ENCODE assay signal across 26 cellular contexts in genomic region chr19:35721374-35721773, GRCh38. TPM values are rescaled to one million over a fixed set of nuclear protein-coding genes. Genes with fewer than 3 reads are reported as not detected.
DNase-seq lines count a peak whose midpoint lies in the region; ATAC-seq, FAIRE-seq and TF ChIP-seq lines count a peak whose summit lies in the region.
"Had no signal": no experiment of that assay in that cellular context is flagged by ENCODE, and none has a peak within 500 bp of the region (broad histone marks: within the 10 kb centered on the region; RNA-seq: fewer than 3 reads in every experiment).

No MANE protein-coding gene starts in this region.

- no peak overlapping the region for H2AFZ ChIP-seq in HepG2 (ENCODE audit: low read length)
- H2AFZ ChIP-seq in H9 (ENCODE audit: low read length): no peak overlapping the region

- H3K4me2 ChIP-seq in HepG2 (ENCODE audit: low read depth, low read length) (no peak overlapping the region), H9 (ENCODE audit: insufficient read depth, insufficient read length, low read length) (no peak overlapping the region)

- H3K27me3 ChIP-seq in HepG2 (ENCODE audit: control insufficient read depth in 1 of 2, insufficient read depth in 2 of 2, low read length in 2 of 2) (no peaks in the 10 kb centered on the region), H9 (ENCODE audit: insufficient read depth, low read length) (no peaks in the 10 kb centered on the region)
- H3K27me3 ChIP-seq: esophagus squamous epithelium, gastroesophageal sphincter, upper lobe of right lung had no signal

- TF ChIP-seq POLR2A in HepG2 (IDR thresholded peaks at IDR 0.05; ENCODE audit: insufficient read depth in 1 of 2, low read depth in 2 of 2, low read length in 2 of 2): no peak

- H2BK15ac ChIP-seq in H9 (ENCODE audit: low read depth, low read length): no peak overlapping the region

- no peaks in the 10 kb centered on the region for H3K79me1 ChIP-seq in H9 (ENCODE audit: insufficient read depth, low read depth, low read length, poor library complexity, severe bottlenecking)

- BruUV-seq in HepG2 (replicated peaks; lab: Mats Ljungman, UMichigan): no TSS peak

- H3K9me3 ChIP-seq in HepG2 (ENCODE audit: low read length): no peaks in the 10 kb centered on the region
- no peaks in the 10 kb centered on the region for H3K9me3 ChIP-seq in H9 (ENCODE audit: control insufficient read depth, low read depth, low read length)
- H3K9me3 ChIP-seq: esophagus squamous epithelium, gastroesophageal sphincter, upper lobe of right lung had no signal

- no peak overlapping the region for H3K18ac ChIP-seq in H9 (ENCODE audit: insufficient read length, low read depth, low read length)

- no peak overlapping the region for H3K4ac ChIP-seq in H9 (ENCODE audit: low read depth, low read length)

- H3T11ph ChIP-seq in H9 (ENCODE audit: low read length): no peak overlapping the region

- TF ChIP-seq RAD21 in HepG2 (CRISPR knock-in tag; IDR thresholded peaks at IDR 0.05): no peak

- no peak overlapping the region for H2BK120ac ChIP-seq in H9 (ENCODE audit: low read depth, low read length, poor library complexity, severe bottlenecking)

- H4K8ac ChIP-seq in H9 (replicated peaks; ENCODE audit: insufficient read length, low read depth, low read length): no peak overlapping the region

- no peak overlapping the region for H3K14ac ChIP-seq in H9 (ENCODE audit: insufficient read depth, low read length)

- no peak overlapping the region for H3K4me3 ChIP-seq in HepG2 (replicated peaks in 1 of 3; ENCODE audit: insufficient read depth in 1 of 3, low read depth in 2 of 3, low read length in 3 of 3)
- H3K4me3 ChIP-seq: esophagus squamous epithelium, gastroesophageal sphincter, upper lobe of right lung had no signal

- intact Hi-C loops in HepG2 (cut with micrococcal nuclease; ENCODE audit: unreplicated experiment): no loop called here

- POLR2A ChIA-PET in activated CD4-positive, alpha-beta T cell treated with anti-CD3 and anti-CD28 coated beads, Interleukin-2, amount 10 ng/mL, durations not matched to agents 7 days and 5 days (lab: Charles Lee): no interaction called here
- POLR2A ChIA-PET in HepG2 (lab: Yijun Ruan, JAX): interaction anchor here (4.6 kb wide), 1 partner anchor 18 kb away, joined by 69 read pairs; no protein-coding TSS in a partner anchor

- no peak overlapping the region for H3K4me3 Mint-ChIP-seq in activated CD4-positive, alpha-beta T cell treated with anti-CD3 and anti-CD28 coated beads, Interleukin-2, amount 10 ng/mL, durations not matched to agents 7 days and 5 days
- no peak overlapping the region; a peak in 1 of 5 replicates for H3K4me3 Mint-ChIP-seq in H9
- H3K4me3 Mint-ChIP-seq: activated naive CD4-positive, alpha-beta T cell treated with anti-CD3 and anti-CD28 coated beads for 36 hours; T-helper 1 cell treated with Interleukin-12 subunit alpha and Interleukin-12 subunit beta and Interleukin-4 antibody, amounts not matched to agents 30 μg/mL and 1 μg/mL, for 36 hours had no signal

- H3K27ac Mint-ChIP-seq in activated CD4-positive, alpha-beta T cell treated with anti-CD3 and anti-CD28 coated beads, Interleukin-2, amount 10 ng/mL, durations not matched to agents 7 days and 5 days: peak overlapping the region; percentile 19
- H3K27ac Mint-ChIP-seq in H9: no peak overlapping the region
- H3K27ac Mint-ChIP-seq: activated naive CD4-positive, alpha-beta T cell treated with anti-CD3 and anti-CD28 coated beads for 36 hours; T-helper 1 cell treated with Interleukin-12 subunit alpha and Interleukin-12 subunit beta and Interleukin-4 antibody, amounts not matched to agents 30 μg/mL and 1 μg/mL, for 36 hours had no signal

- H3K56ac ChIP-seq in H9 (ENCODE audit: insufficient read length, low read depth, low read length): no peak overlapping the region

- TF ChIP-seq EP300 in HepG2 (IDR thresholded peaks at IDR 0.05; ENCODE audit: low read depth in 2 of 2, low read length in 2 of 2) (no peak), HepG2 (CRISPR knock-in tag; IDR thresholded peaks at IDR 0.05; ENCODE audit: borderline replicate concordance) (no peak)

- no peaks in the 10 kb centered on the region for H3K9me3 Mint-ChIP-seq in activated CD4-positive, alpha-beta T cell treated with anti-CD3 and anti-CD28 coated beads, Interleukin-2, amount 10 ng/mL, durations not matched to agents 7 days and 5 days
- no peaks in the 10 kb centered on the region; a peak in 1 of 5 replicates for H3K9me3 Mint-ChIP-seq in H9
- H3K9me3 Mint-ChIP-seq: activated naive CD4-positive, alpha-beta T cell treated with anti-CD3 and anti-CD28 coated beads for 36 hours; T-helper 1 cell treated with Interleukin-12 subunit alpha and Interleukin-12 subunit beta and Interleukin-4 antibody, amounts not matched to agents 30 μg/mL and 1 μg/mL, for 36 hours had no signal

- TF ChIP-seq CTCF in VCaP (conservative IDR thresholded peaks at IDR 0.05) (no peak), HepG2 (CRISPR knock-in tag; IDR thresholded peaks at IDR 0.05) (no peak), H9 (conservative IDR thresholded peaks at IDR 0.05) (no peak)

- H2AK5ac ChIP-seq in H9 (ENCODE audit: insufficient read length, low read length): no peak overlapping the region

- peaks cover 50% of the 10 kb centered on the region for H3K36me3 Mint-ChIP-seq in activated CD4-positive, alpha-beta T cell treated with anti-CD3 and anti-CD28 coated beads, Interleukin-2, amount 10 ng/mL, durations not matched to agents 7 days and 5 days (ENCODE audit: low read depth)
- H3K36me3 Mint-ChIP-seq in H9 (ENCODE audit: insufficient read depth in 1 of 3, low read depth in 3 of 3): peaks cover 38 to 62% (median 61%) of the 10 kb centered on the region in 3 experiments; a peak in 6 of 7 replicates

- no peak for DNase-seq in activated CD4-positive, alpha-beta T cell treated with anti-CD3 and anti-CD28 coated beads, Interleukin-2, amount 10 ng/mL, durations not matched to agents 7 days and 5 days
- no peak for DNase-seq in activated CD4-positive, alpha-beta T cell treated with anti-CD3 and anti-CD28 coated beads for 4 hours
- DNase-seq in HepG2 (ENCODE audit: low spot score) (no peak), H9 (no peak), NCI-H2081 treated with DMSO at 0.1 percent for 48 hours (lab: John Stamatoyannopoulos, UW) (no peak)
- DNase-seq: activated CD4-positive, alpha-beta T cell treated with anti-CD3 and anti-CD28 coated beads, Interleukin-2, amount 50 U/mL, for 1 hour; activated naive CD4-positive, alpha-beta T cell treated with anti-CD3 and anti-CD28 coated beads for 36 hours; cerebellar nuclear complex; COR-L47; effector CD8-positive, alpha-beta T cell; esophagus squamous epithelium; NCI-H1105; NCI-H2107; retina; stimulated activated CD4-positive, alpha-beta T cell treated with anti-CD3 and anti-CD28 coated beads, Interleukin-4, amount 100 ng/mL, for 24 hours; upper lobe of right lung had no signal

- no peak for ATAC-seq in HepG2
- ATAC-seq: gastroesophageal sphincter, Panc1, upper lobe of right lung had no signal

- no peak for FAIRE-seq in HepG2 (lab: Jason Lieb, UNC)
- FAIRE-seq: H54 had no signal

- no peak overlapping the region for H2BK20ac ChIP-seq in H9 (ENCODE audit: low read depth, low read length, poor library complexity, severe bottlenecking)

- H3K23ac ChIP-seq in H9 (ENCODE audit: insufficient read length, low read depth, low read length): no peak overlapping the region

- H2BK5ac ChIP-seq in H9 (ENCODE audit: insufficient read length, low read length): no peak overlapping the region

- H3K4me1 Mint-ChIP-seq in activated CD4-positive, alpha-beta T cell treated with anti-CD3 and anti-CD28 coated beads, Interleukin-2, amount 10 ng/mL, durations not matched to agents 7 days and 5 days: peaks cover 23% of the 10 kb centered on the region
- H3K4me1 Mint-ChIP-seq in H9: peaks cover 9 to 10% of the 10 kb centered on the region in 2 experiments

- H3K23me2 ChIP-seq in H9 (ENCODE audit: insufficient read length, low read depth, low read length, poor library complexity, severe bottlenecking): peaks cover 7% of the 10 kb centered on the region

- WGBS in HepG2 (ENCODE audit: low lambda C conversion rate): 98% methylated on average over 10 of the region's 16 CpGs
- WGBS in H9 (ENCODE audit: extremely low coverage, insufficient read length, low lambda C conversion rate): no CpG with 5 or more reads among the region's 16 CpGs

- peak overlapping the region; percentile 14; the same call in 1 of the 2 replicates for H3K27ac ChIP-seq in VCaP
- H3K27ac ChIP-seq in HepG2 (ENCODE audit: extremely low read length, insufficient read depth, low read length): no peak overlapping the region
- H3K27ac ChIP-seq in H9 (ENCODE audit: insufficient read length, low read depth, low read length): no peak overlapping the region
- H3K27ac ChIP-seq: 22Rv1, esophagus squamous epithelium, gastroesophageal sphincter, upper lobe of right lung had no signal

- no peaks in the 10 kb centered on the region for H3K27me3 Mint-ChIP-seq in activated CD4-positive, alpha-beta T cell treated with anti-CD3 and anti-CD28 coated beads, Interleukin-2, amount 10 ng/mL, durations not matched to agents 7 days and 5 days
- H3K27me3 Mint-ChIP-seq in H9 (ENCODE audit: low read depth): no peaks in the 10 kb centered on the region; the same call in 1 of the 2 replicates

- peaks cover 36 to 58% of the 10 kb centered on the region in 2 experiments for H3K36me3 ChIP-seq in HepG2 (replicated peaks in 1 of 2; ENCODE audit: control insufficient read depth in 1 of 2, insufficient read depth in 2 of 2, low read length in 2 of 2)

- no peak overlapping the region for H3K9ac ChIP-seq in HepG2 (ENCODE audit: insufficient read depth, low read depth, low read length)
- no peak overlapping the region for H3K9ac ChIP-seq in H9 (ENCODE audit: extremely low read depth, insufficient read length, low read length)

- no peak overlapping the region for H2BK12ac ChIP-seq in H9 (ENCODE audit: insufficient read length, low read depth, low read length)

- H4K91ac ChIP-seq in H9 (ENCODE audit: insufficient read length, low read depth, low read length): no peak overlapping the region

- in situ Hi-C loops in HepG2 (cut with HindIII; ENCODE audit: extremely low pct_ligation_motif_present, low pct_unique_long_range_greater_than_20kb): no loop called here

- H3K4me1 ChIP-seq in HepG2 (ENCODE audit: insufficient read depth, low read length): peaks cover 10% of the 10 kb centered on the region
- H3K4me1 ChIP-seq in H9 (ENCODE audit: insufficient read depth, low read length): no peaks in the 10 kb centered on the region

- H3K79me2 ChIP-seq in HepG2 (ENCODE audit: insufficient read depth, low read length): peaks cover 21% of the 10 kb centered on the region
- peaks cover 11% of the 10 kb centered on the region; the same call in 1 of the 2 replicates for H3K79me2 ChIP-seq in H9 (ENCODE audit: insufficient read depth, low read length)

- H4K5ac ChIP-seq in H9 (ENCODE audit: insufficient read length, low read depth, low read length): no peak overlapping the region

- CTCF ChIA-PET in activated CD4-positive, alpha-beta T cell treated with anti-CD3 and anti-CD28 coated beads, Interleukin-2, amount 10 ng/mL, durations not matched to agents 7 days and 5 days (lab: Charles Lee): interaction anchor here (0.7 to 0.8 kb wide), 2 partner anchors 18 to 19 kb away, joined by 3 to 4 read pairs; no protein-coding TSS in a partner anchor
- CTCF ChIA-PET in HepG2 (lab: Yijun Ruan, JAX; ENCODE audit: low intra/inter-chr PET ratio, low total read pairs): no interaction called here

- H4K20me1 ChIP-seq in HepG2 (ENCODE audit: insufficient read depth, low read length) (peaks cover 8% of the 10 kb centered on the region), H9 (ENCODE audit: control insufficient read depth, insufficient read depth, insufficient read length) (peaks cover 6% of the 10 kb centered on the region)

RNA-seq across cellular contexts. Expression of gene KMT2B, which starts 3.6 kb away (rescaled TPM):
- 10 to 100 TPM; 65.1 to 67.2 TPM for total RNA-seq in activated CD4-positive, alpha-beta T cell treated with anti-CD3 and anti-CD28 coated beads, Interleukin-2, amount 10 ng/mL, durations not matched to agents 7 days and 5 days
- total RNA-seq in HepG2 (2016; rRNA removed; fragmentation: Illumina TruSeq; extraction: Trizol) (6.2 TPM in 2 replicates), H9 (2021) (47.7 and 50.5 TPM in 2 replicates)
- 2.6 TPM in 2 replicates for total RNA-seq in HepG2 (2016; cell fraction: cytosol; rRNA removed; fragmentation: Illumina TruSeq; extraction: Trizol; ENCODE audit: low read depth)
- 4.4 and 5.3 TPM in 2 replicates for total RNA-seq in HepG2 (2016; cell fraction: insoluble cytoplasmic fraction; rRNA removed; fragmentation: Illumina TruSeq; extraction: Trizol)
- total RNA-seq in HepG2 (2016; cell fraction: membrane; rRNA removed; fragmentation: Illumina TruSeq; extraction: Trizol): 3.8 and 4.1 TPM in 2 replicates
- 14.7 and 15.4 TPM in 2 replicates for total RNA-seq in HepG2 (2016; cell fraction: nucleus; rRNA removed; fragmentation: Illumina TruSeq; extraction: Trizol)
- 16.9 and 19.2 TPM in 2 replicates for polyA plus RNA-seq in HepG2 (2011; rRNA removed)
- 9.3 and 10.9 TPM in 2 replicates for polyA plus RNA-seq in HepG2 (2011; cell fraction: cytosol; rRNA removed)
- 113 and 130 TPM in 2 replicates for polyA plus RNA-seq in HepG2 (2011; cell fraction: nucleus; rRNA removed)
- polyA plus RNA-seq in HepG2 (2012): 20.4 and 30.9 TPM in 2 replicates
- polyA plus RNA-seq in HepG2 (2016; cell fraction: cytosol; fragmentation: Illumina TruSeq; extraction: Trizol; ENCODE audit: low read depth): 2.5 and 3.0 TPM in 2 replicates
- polyA plus RNA-seq in HepG2 (2016; cell fraction: insoluble cytoplasmic fraction; fragmentation: Illumina TruSeq; extraction: Trizol; ENCODE audit: low read depth): 10.8 and 11.6 TPM in 2 replicates
- polyA plus RNA-seq in HepG2 (2016; cell fraction: membrane; fragmentation: Illumina TruSeq; extraction: Trizol; ENCODE audit: low read depth): 5.5 and 6.5 TPM in 2 replicates
- 69.3 and 89.2 TPM in 2 replicates for polyA plus RNA-seq in HepG2 (2016; cell fraction: nucleus; fragmentation: Illumina TruSeq; extraction: Trizol; ENCODE audit: insufficient read depth, low read depth)
- 11.1 and 11.4 TPM in 2 replicates for polyA minus RNA-seq in HepG2 (2011; rRNA and poly(A)+ RNA removed; ENCODE audit: low replicate concordance)
- 4.3 and 4.4 TPM in 2 replicates for polyA minus RNA-seq in HepG2 (2011; cell fraction: cytosol; rRNA and poly(A)+ RNA removed)
- 13.3 and 13.6 TPM in 2 replicates for polyA minus RNA-seq in HepG2 (2011; cell fraction: nucleus; rRNA and poly(A)+ RNA removed)

RNA-seq across cellular contexts. Expression of gene ZBTB32, which starts 17.0 kb away (rescaled TPM):
- total RNA-seq in activated CD4-positive, alpha-beta T cell treated with anti-CD3 and anti-CD28 coated beads, Interleukin-2, amount 10 ng/mL, durations not matched to agents 7 days and 5 days: 10 to 100 TPM; 15.4 to 17.3 TPM
- total RNA-seq in HepG2 (2016; rRNA removed; fragmentation: Illumina TruSeq; extraction: Trizol) (not detected in 2 replicates), H9 (2021) (0.13 TPM in 1 of 2 replicates, not detected in the other)
- total RNA-seq in HepG2 (2016; cell fraction: cytosol; rRNA removed; fragmentation: Illumina TruSeq; extraction: Trizol; ENCODE audit: low read depth): not detected in 2 replicates
- total RNA-seq in HepG2 (2016; cell fraction: insoluble cytoplasmic fraction; rRNA removed; fragmentation: Illumina TruSeq; extraction: Trizol): not detected in 2 replicates
- total RNA-seq in HepG2 (2016; cell fraction: membrane; rRNA removed; fragmentation: Illumina TruSeq; extraction: Trizol): not detected in 2 replicates
- total RNA-seq in HepG2 (2016; cell fraction: nucleus; rRNA removed; fragmentation: Illumina TruSeq; extraction: Trizol): not detected in 2 replicates
- polyA plus RNA-seq in HepG2 (2011; rRNA removed): not detected in 2 replicates
- not detected in 2 replicates for polyA plus RNA-seq in HepG2 (2011; cell fraction: cytosol; rRNA removed)
- polyA plus RNA-seq in HepG2 (2011; cell fraction: nucleus; rRNA removed): not detected in 2 replicates
- 0.50 TPM in 1 of 2 replicates, not detected in the other for polyA plus RNA-seq in HepG2 (2012)
- not detected in 2 replicates for polyA plus RNA-seq in HepG2 (2016; cell fraction: cytosol; fragmentation: Illumina TruSeq; extraction: Trizol; ENCODE audit: low read depth)
- polyA plus RNA-seq in HepG2 (2016; cell fraction: insoluble cytoplasmic fraction; fragmentation: Illumina TruSeq; extraction: Trizol; ENCODE audit: low read depth): not detected in 2 replicates
- polyA plus RNA-seq in HepG2 (2016; cell fraction: membrane; fragmentation: Illumina TruSeq; extraction: Trizol; ENCODE audit: low read depth): not detected in 2 replicates
- polyA plus RNA-seq in HepG2 (2016; cell fraction: nucleus; fragmentation: Illumina TruSeq; extraction: Trizol; ENCODE audit: insufficient read depth, low read depth): not detected in 2 replicates
- not detected in 2 replicates for polyA minus RNA-seq in HepG2 (2011; rRNA and poly(A)+ RNA removed; ENCODE audit: low replicate concordance)
- polyA minus RNA-seq in HepG2 (2011; cell fraction: cytosol; rRNA and poly(A)+ RNA removed): not detected in 2 replicates
- polyA minus RNA-seq in HepG2 (2011; cell fraction: nucleus; rRNA and poly(A)+ RNA removed): not detected in 2 replicates
- total RNA-seq: LHCN-M2, NCI-H460, osteoblast, SK-MEL-5 had no signal

RNA-seq across cellular contexts. Expression of gene IGFLR1, which starts 20.9 kb away (rescaled TPM):
- 10 to 100 TPM; 53.7 to 54.6 TPM for total RNA-seq in activated CD4-positive, alpha-beta T cell treated with anti-CD3 and anti-CD28 coated beads, Interleukin-2, amount 10 ng/mL, durations not matched to agents 7 days and 5 days
- total RNA-seq in HepG2 (2016; rRNA removed; fragmentation: Illumina TruSeq; extraction: Trizol): 3.4 and 5.4 TPM in 2 replicates
- 9.3 and 12.1 TPM in 2 replicates for total RNA-seq in HepG2 (2016; cell fraction: cytosol; rRNA removed; fragmentation: Illumina TruSeq; extraction: Trizol; ENCODE audit: low read depth)
- 3.8 and 6.5 TPM in 2 replicates for total RNA-seq in HepG2 (2016; cell fraction: insoluble cytoplasmic fraction; rRNA removed; fragmentation: Illumina TruSeq; extraction: Trizol)
- 11.9 and 15.5 TPM in 2 replicates for total RNA-seq in HepG2 (2016; cell fraction: membrane; rRNA removed; fragmentation: Illumina TruSeq; extraction: Trizol)
- total RNA-seq in HepG2 (2016; cell fraction: nucleus; rRNA removed; fragmentation: Illumina TruSeq; extraction: Trizol): 2.7 and 3.9 TPM in 2 replicates
- 7.4 and 8.9 TPM in 2 replicates for polyA plus RNA-seq in HepG2 (2011; rRNA removed)
- polyA plus RNA-seq in HepG2 (2011; cell fraction: cytosol; rRNA removed): 6.5 and 8.4 TPM in 2 replicates
- polyA plus RNA-seq in HepG2 (2011; cell fraction: nucleus; rRNA removed): 22.4 and 23.0 TPM in 2 replicates
- polyA plus RNA-seq in HepG2 (2012): 2.8 and 4.2 TPM in 2 replicates
- 22.3 and 24.5 TPM in 2 replicates for polyA plus RNA-seq in HepG2 (2016; cell fraction: cytosol; fragmentation: Illumina TruSeq; extraction: Trizol; ENCODE audit: low read depth)
- polyA plus RNA-seq in HepG2 (2016; cell fraction: insoluble cytoplasmic fraction; fragmentation: Illumina TruSeq; extraction: Trizol; ENCODE audit: low read depth): 6.5 and 10.6 TPM in 2 replicates
- 24.0 and 25.4 TPM in 2 replicates for polyA plus RNA-seq in HepG2 (2016; cell fraction: membrane; fragmentation: Illumina TruSeq; extraction: Trizol; ENCODE audit: low read depth)
- 11.7 and 17.1 TPM in 2 replicates for polyA plus RNA-seq in HepG2 (2016; cell fraction: nucleus; fragmentation: Illumina TruSeq; extraction: Trizol; ENCODE audit: insufficient read depth, low read depth)
- 4.9 and 7.7 TPM in 2 replicates for polyA minus RNA-seq in HepG2 (2011; rRNA and poly(A)+ RNA removed; ENCODE audit: low replicate concordance)
- polyA minus RNA-seq in HepG2 (2011; cell fraction: cytosol; rRNA and poly(A)+ RNA removed): 1.3 and 3.7 TPM in 2 replicates
- polyA minus RNA-seq in HepG2 (2011; cell fraction: nucleus; rRNA and poly(A)+ RNA removed): 2.8 and 3.2 TPM in 2 replicates
- 2.9 and 3.2 TPM in 2 replicates for total RNA-seq in H9 (2021)

RNA-seq across cellular contexts. Expression of gene U2AF1L4, which starts 23.8 kb away (rescaled TPM):
- total RNA-seq in activated CD4-positive, alpha-beta T cell treated with anti-CD3 and anti-CD28 coated beads, Interleukin-2, amount 10 ng/mL, durations not matched to agents 7 days and 5 days: 10 to 100 TPM; 35.0 to 38.1 TPM
- 4.7 and 7.9 TPM in 2 replicates for total RNA-seq in HepG2 (2016; rRNA removed; fragmentation: Illumina TruSeq; extraction: Trizol)
- 2.5 and 3.0 TPM in 2 replicates for total RNA-seq in HepG2 (2016; cell fraction: cytosol; rRNA removed; fragmentation: Illumina TruSeq; extraction: Trizol; ENCODE audit: low read depth)
- total RNA-seq in HepG2 (2016; cell fraction: insoluble cytoplasmic fraction; rRNA removed; fragmentation: Illumina TruSeq; extraction: Trizol): 3.4 and 7.8 TPM in 2 replicates
- total RNA-seq in HepG2 (2016; cell fraction: membrane; rRNA removed; fragmentation: Illumina TruSeq; extraction: Trizol): 4.2 and 5.2 TPM in 2 replicates
- total RNA-seq in HepG2 (2016; cell fraction: nucleus; rRNA removed; fragmentation: Illumina TruSeq; extraction: Trizol): 8.5 and 9.9 TPM in 2 replicates
- 14.2 and 15.4 TPM in 2 replicates for polyA plus RNA-seq in HepG2 (2011; rRNA removed)
- 6.5 and 9.4 TPM in 2 replicates for polyA plus RNA-seq in HepG2 (2011; cell fraction: cytosol; rRNA removed)
- polyA plus RNA-seq in HepG2 (2011; cell fraction: nucleus; rRNA removed): 90.7 and 113 TPM in 2 replicates
- 8.2 and 8.6 TPM in 2 replicates for polyA plus RNA-seq in HepG2 (2012)
- 3.5 and 5.0 TPM in 2 replicates for polyA plus RNA-seq in HepG2 (2016; cell fraction: cytosol; fragmentation: Illumina TruSeq; extraction: Trizol; ENCODE audit: low read depth)
- polyA plus RNA-seq in HepG2 (2016; cell fraction: insoluble cytoplasmic fraction; fragmentation: Illumina TruSeq; extraction: Trizol; ENCODE audit: low read depth): 4.8 and 6.9 TPM in 2 replicates
- 5.2 and 5.8 TPM in 2 replicates for polyA plus RNA-seq in HepG2 (2016; cell fraction: membrane; fragmentation: Illumina TruSeq; extraction: Trizol; ENCODE audit: low read depth)
- 36.4 and 41.6 TPM in 2 replicates for polyA plus RNA-seq in HepG2 (2016; cell fraction: nucleus; fragmentation: Illumina TruSeq; extraction: Trizol; ENCODE audit: insufficient read depth, low read depth)
- 9.3 and 10.1 TPM in 2 replicates for polyA minus RNA-seq in HepG2 (2011; rRNA and poly(A)+ RNA removed; ENCODE audit: low replicate concordance)
- polyA minus RNA-seq in HepG2 (2011; cell fraction: cytosol; rRNA and poly(A)+ RNA removed): 1.6 and 1.9 TPM in 2 replicates
- polyA minus RNA-seq in HepG2 (2011; cell fraction: nucleus; rRNA and poly(A)+ RNA removed): 17.0 and 19.3 TPM in 2 replicates
- 16.8 and 19.2 TPM in 2 replicates for total RNA-seq in H9 (2021)

RNA-seq across cellular contexts. Expression of gene PSENEN, which starts 24.1 kb away (rescaled TPM):
- 10 to 100 TPM; 41.7 to 46.3 TPM for total RNA-seq in activated CD4-positive, alpha-beta T cell treated with anti-CD3 and anti-CD28 coated beads, Interleukin-2, amount 10 ng/mL, durations not matched to agents 7 days and 5 days
- total RNA-seq in HepG2 (2016; rRNA removed; fragmentation: Illumina TruSeq; extraction: Trizol): 20.0 and 34.2 TPM in 2 replicates
- 8.3 and 8.7 TPM in 2 replicates for total RNA-seq in HepG2 (2016; cell fraction: cytosol; rRNA removed; fragmentation: Illumina TruSeq; extraction: Trizol; ENCODE audit: low read depth)
- 22.6 and 36.6 TPM in 2 replicates for total RNA-seq in HepG2 (2016; cell fraction: insoluble cytoplasmic fraction; rRNA removed; fragmentation: Illumina TruSeq; extraction: Trizol)
- total RNA-seq in HepG2 (2016; cell fraction: membrane; rRNA removed; fragmentation: Illumina TruSeq; extraction: Trizol): 9.0 and 11.8 TPM in 2 replicates
- total RNA-seq in HepG2 (2016; cell fraction: nucleus; rRNA removed; fragmentation: Illumina TruSeq; extraction: Trizol): 25.9 and 30.1 TPM in 2 replicates
- 16.9 and 22.6 TPM in 2 replicates for polyA plus RNA-seq in HepG2 (2011; rRNA removed)
- 13.2 and 17.3 TPM in 2 replicates for polyA plus RNA-seq in HepG2 (2011; cell fraction: cytosol; rRNA removed)
- polyA plus RNA-seq in HepG2 (2011; cell fraction: nucleus; rRNA removed): 9.9 and 11.5 TPM in 2 replicates
- polyA plus RNA-seq in HepG2 (2012): 16.1 and 18.5 TPM in 2 replicates
- polyA plus RNA-seq in HepG2 (2016; cell fraction: cytosol; fragmentation: Illumina TruSeq; extraction: Trizol; ENCODE audit: low read depth): 12.4 and 17.6 TPM in 2 replicates
- 30.0 and 36.1 TPM in 2 replicates for polyA plus RNA-seq in HepG2 (2016; cell fraction: insoluble cytoplasmic fraction; fragmentation: Illumina TruSeq; extraction: Trizol; ENCODE audit: low read depth)
- polyA plus RNA-seq in HepG2 (2016; cell fraction: membrane; fragmentation: Illumina TruSeq; extraction: Trizol; ENCODE audit: low read depth): 12.5 and 13.2 TPM in 2 replicates
- polyA plus RNA-seq in HepG2 (2016; cell fraction: nucleus; fragmentation: Illumina TruSeq; extraction: Trizol; ENCODE audit: insufficient read depth, low read depth): 55.1 and 70.2 TPM in 2 replicates
- polyA minus RNA-seq in HepG2 (2011; rRNA and poly(A)+ RNA removed; ENCODE audit: low replicate concordance): 24.1 and 61.3 TPM in 2 replicates
- polyA minus RNA-seq in HepG2 (2011; cell fraction: cytosol; rRNA and poly(A)+ RNA removed): 4.3 and 4.7 TPM in 2 replicates
- polyA minus RNA-seq in HepG2 (2011; cell fraction: nucleus; rRNA and poly(A)+ RNA removed): 3.0 and 7.3 TPM in 2 replicates
- total RNA-seq in H9 (2021): 69.7 and 77.7 TPM in 2 replicates

Comparison
In these comparisons a context has a peak if more than half of its experiments do, and no peak if none do; other contexts are left out.
1. RNA of gene ZBTB32, which starts 17.0 kb away (total RNA-seq): 15.4 to 17.3 TPM in activated CD4-positive, alpha-beta T cell treated with anti-CD3 and anti-CD28 coated beads, Interleukin-2, amount 10 ng/mL, durations not matched to agents 7 days and 5 days; 0.13 TPM in H9 and not detected in HepG2; every median in the first group is over 10 times any median in the second.